21 cellular contexts compared by ENCODE assay signal in the genomic region with DNA sequence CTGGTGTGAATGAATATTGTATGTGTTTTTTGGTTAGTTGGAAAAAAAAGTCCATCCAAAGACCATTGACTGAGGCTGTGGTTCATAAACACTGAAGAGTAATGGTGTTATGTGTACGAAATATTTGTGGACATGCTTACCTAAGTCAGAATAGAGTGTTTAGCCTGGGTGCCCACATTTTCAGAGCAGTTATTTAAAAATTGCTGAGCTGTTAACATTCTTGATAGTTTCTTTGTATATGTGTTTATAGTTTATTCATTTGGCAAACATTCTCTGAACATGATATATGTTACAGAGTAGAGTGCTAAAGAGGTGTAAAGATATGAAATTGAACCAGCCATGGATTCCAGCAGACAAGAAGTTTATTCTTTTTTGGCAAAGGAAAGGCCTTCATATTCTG.
"Had no signal": no experiment of that assay in that cellular context is flagged by ENCODE, and none has a peak within 500 bp of the region (broad histone marks: within the 10 kb centered on the region; RNA-seq: fewer than 3 reads in every experiment).

No MANE protein-coding gene starts in this region.

- FAIRE-seq: RCC 7860 had no signal

- H3K4me1 ChIP-seq: SJSA1 had no signal

- H3K27me3 ChIP-seq: MG63, SJSA1 had no signal

- DNase-seq: KBM-7, MG63, NCI-H1092 treated with DMSO at 0.1 percent for 48 hours, NCI-H1436, NCI-H187, NCI-H2029, NCI-H2081 treated with DMSO at 0.1 percent for 48 hours, NCI-H2171, NCI-H226, NCI-H446, NCI-H510A, NCI-H524 treated with DMSO at 0.1 percent for 48 hours, NCI-H69, NCI-H774, Right ventricle myocardium superior, RPMI8226, SIG-M5 had no signal

- H3K36me3 ChIP-seq: MG63 had no signal

- H3K9me3 Mint-ChIP-seq: IgD-negative memory B cell had no signal

- H3K27me3 Mint-ChIP-seq: IgD-negative memory B cell had no signal

- H3K4me3 ChIP-seq: MG63, SJSA1, SK-N-MC had no signal

- H3K27ac ChIP-seq: SJSA1, SK-N-MC had no signal

- H3K4me3 Mint-ChIP-seq: IgD-negative memory B cell had no signal

- H3K27ac Mint-ChIP-seq: IgD-negative memory B cell had no signal

- H3K9me3 ChIP-seq: MG63, SJSA1 had no signal
